Comparison of ENCODE assay signal across 31 cellular contexts in the genomic region with DNA sequence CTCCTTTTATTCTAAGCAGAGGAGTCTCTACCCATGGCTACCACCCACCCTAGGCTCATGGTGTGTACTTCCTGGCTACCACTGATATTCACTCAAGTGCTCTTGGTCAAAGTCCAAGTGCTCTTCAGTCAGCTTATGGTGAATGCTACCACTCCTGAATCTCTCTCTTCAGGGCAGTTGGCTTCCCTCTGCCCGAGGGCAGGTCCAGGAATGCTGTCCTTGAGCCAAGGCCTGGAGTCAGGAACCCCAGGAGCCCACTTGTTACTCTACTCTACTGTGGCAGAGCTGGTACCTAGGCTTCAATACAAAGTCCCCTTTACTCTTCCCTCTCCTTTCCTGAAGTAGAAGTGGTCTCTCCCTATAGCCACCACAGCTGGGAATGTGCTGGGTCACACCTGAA.
"Had no signal": no experiment of that assay in that cellular context is flagged by ENCODE, and none has a peak within 500 bp of the region (broad histone marks: within the 10 kb centered on the region; RNA-seq: fewer than 3 reads in every experiment).

No MANE protein-coding gene starts in this region.

- H3K36me3 ChIP-seq: cardiac muscle cell, colonic mucosa, esophagus squamous epithelium, gastroesophageal sphincter, WERI-Rb-1 had no signal

- H3K27ac ChIP-seq: body of pancreas, cardiac muscle cell, colonic mucosa, epithelial cell of prostate, esophagus squamous epithelium, gastroesophageal sphincter, WERI-Rb-1 had no signal

- H3K4me3 ChIP-seq: body of pancreas, cardiac muscle cell, colonic mucosa, esophagus squamous epithelium, gastroesophageal sphincter had no signal

- ATAC-seq: activated CD4-positive, CD25-positive, alpha-beta regulatory T cell treated with anti-CD3 and anti-CD28 coated beads, Interleukin-2, amount 50 U/mL, for 24 hours; activated CD8-positive, alpha-beta T cell treated with anti-CD3 and anti-CD28 coated beads for 36 hours; activated T-cell treated with anti-CD3 and anti-CD28 coated beads, Interleukin-2, amount 50 U/mL, for 4 hours; activated T-helper 17 cell treated with anti-CD3 and anti-CD28 coated beads, Interleukin-2, amount 50 U/mL, for 72 hours; body of pancreas; gastroesophageal sphincter; T-helper 17 cell had no signal

- H3K9me3 ChIP-seq: colonic mucosa had no signal

- DNase-seq: activated B cell treated with CpG ODN at 0.5 μM for 24 hours; activated CD4-positive, alpha-beta T cell treated with anti-CD3 and anti-CD28 coated beads for 48 hours; activated CD4-positive, alpha-beta T cell treated with anti-CD3 and anti-CD28 coated beads, Interleukin-2, amount 50 U/mL, for 1 hour; activated CD4-positive, alpha-beta T cell treated with anti-CD3 and anti-CD28 coated beads, Interleukin-2, amount 50 U/mL, for 48 hours; activated CD8-positive, alpha-beta memory T cell treated with anti-CD3 and anti-CD28 coated beads for 24 hours; activated CD8-positive, alpha-beta T cell treated with anti-CD3 and anti-CD28 coated beads for 36 hours; activated effector memory CD4-positive, alpha-beta T cell treated with Interleukin-2 at 50 U/mL for 16 hours; activated gamma-delta T cell treated with Interleukin-2 at 50 U/mL for 16 hours; activated naive CD4-positive, alpha-beta T cell treated with anti-CD3 and anti-CD28 coated beads, Interleukin-2, amount 50 U/mL, for 16 hours; activated naive CD4-positive, alpha-beta T cell treated with Interleukin-2 at 50 U/mL for 16 hours; activated T-cell treated with anti-CD3 and anti-CD28 coated beads, Interleukin-2, amount 50 U/mL, for 4 hours; amniotic stem cell; anterior cingulate cortex; body of pancreas; central memory CD4-positive, alpha-beta T cell; cerebellar nuclear complex; colonic mucosa; effector CD8-positive, alpha-beta T cell; esophagus squamous epithelium; foreskin melanocyte; T-helper 1 cell; T-helper 17 cell; T1000; WERI-Rb-1 had no signal

- H3K4me1 ChIP-seq: body of pancreas, colonic mucosa, esophagus squamous epithelium had no signal

- FAIRE-seq: endometrium, endothelial cell of umbilical vein had no signal

- H3K27me3 ChIP-seq: body of pancreas, cardiac muscle cell, colonic mucosa, esophagus squamous epithelium, gastroesophageal sphincter had no signal
